1 cellular context compared by ENCODE assay signal in genomic region chr15:58028392-58028791, GRCh38. TPM values are rescaled to one million over a fixed set of nuclear protein-coding genes. Genes with fewer than 3 reads are reported as not detected.
"Had no signal": no experiment of that assay in that cellular context is flagged by ENCODE, and none has a peak within 500 bp of the region (broad histone marks: within the 10 kb centered on the region; RNA-seq: fewer than 3 reads in every experiment).

No MANE protein-coding gene starts in this region.

RNA-seq across cellular contexts. Expression of gene ALDH1A2, which starts 37.1 kb away (rescaled TPM):
- total RNA-seq: G401 had no signal
